21 cellular contexts compared by ENCODE assay signal in the genomic region with DNA sequence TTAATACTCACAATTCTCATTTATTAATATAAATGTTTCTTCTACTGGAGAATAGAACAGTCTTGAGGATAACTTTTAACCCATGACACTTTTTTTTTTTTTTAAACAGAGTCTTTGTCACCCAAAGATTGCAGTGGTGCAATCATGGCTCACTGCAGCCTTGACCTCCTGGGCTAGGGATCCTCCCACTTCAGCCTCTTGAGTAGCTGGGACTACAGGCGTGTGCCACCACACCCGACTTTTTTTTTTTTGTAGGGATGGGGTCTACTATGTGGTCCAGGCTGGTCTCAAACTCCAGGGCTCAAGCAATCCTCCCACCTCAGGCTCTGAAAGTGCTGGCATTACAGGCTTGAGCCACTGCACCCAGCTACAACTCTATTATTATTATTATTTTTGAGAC.
"Had no signal": no experiment of that assay in that cellular context is flagged by ENCODE, and none has a peak within 500 bp of the region (broad histone marks: within the 10 kb centered on the region; RNA-seq: fewer than 3 reads in every experiment).

No MANE protein-coding gene starts in this region.

- H3K27ac Mint-ChIP-seq: activated CD8-positive, alpha-beta T cell treated with anti-CD3 and anti-CD28 coated beads for 36 hours; activated naive CD8-positive, alpha-beta T cell treated with anti-CD3 and anti-CD28 coated beads, Interleukin-2, amount 10 ng/mL, durations not matched to agents 7 days and 5 days; activated T-cell treated with anti-CD3 and anti-CD28 coated beads, Interleukin-2, amount 50 U/mL, for 72 hours; IgD-negative memory B cell had no signal

- H3K4me3 ChIP-seq: adrenal gland, SJCRH30 had no signal

- H3K9me3 Mint-ChIP-seq: activated CD8-positive, alpha-beta T cell treated with anti-CD3 and anti-CD28 coated beads for 36 hours; activated naive CD8-positive, alpha-beta T cell treated with anti-CD3 and anti-CD28 coated beads, Interleukin-2, amount 10 ng/mL, durations not matched to agents 7 days and 5 days; activated T-cell treated with anti-CD3 and anti-CD28 coated beads, Interleukin-2, amount 50 U/mL, for 72 hours had no signal

- DNase-seq: activated CD4-positive, alpha-beta T cell treated with anti-CD3 and anti-CD28 coated beads for 4 hours; activated CD8-positive, alpha-beta memory T cell treated with anti-CD3 and anti-CD28 coated beads, Interleukin-2, amount 50 U/mL, for 4 hours; activated CD8-positive, alpha-beta T cell treated with anti-CD3 and anti-CD28 coated beads for 36 hours; activated naive CD4-positive, alpha-beta T cell treated with anti-CD3 and anti-CD28 coated beads, Interleukin-2, amount 50 U/mL, for 16 hours; activated naive CD8-positive, alpha-beta T cell treated with anti-CD3 and anti-CD28 coated beads, Interleukin-2, amount 10 ng/mL, durations not matched to agents 7 days and 5 days; activated T-cell treated with anti-CD3 and anti-CD28 coated beads, Interleukin-2, amount 50 U/mL, for 72 hours; KG1; NCI-H1105; NCI-H1436; NCI-H1694 treated with DMSO at 0.1 percent for 48 hours; NCI-H2029 treated with DMSO at 0.1 percent for 48 hours; NCI-H345; NCI-H510A; NCI-H526 treated with DMSO at 0.1 percent for 48 hours; NCI-H82; SJCRH30; SK-N-SH; T-helper 1 cell had no signal

- H3K27ac ChIP-seq: adrenal gland, SJCRH30 had no signal

- H3K27me3 ChIP-seq: adrenal gland, SJCRH30 had no signal

- H3K36me3 ChIP-seq: adrenal gland, SJCRH30 had no signal

- H3K4me1 ChIP-seq: SJCRH30 had no signal

- H3K4me3 Mint-ChIP-seq: activated CD8-positive, alpha-beta T cell treated with anti-CD3 and anti-CD28 coated beads for 36 hours; activated naive CD8-positive, alpha-beta T cell treated with anti-CD3 and anti-CD28 coated beads, Interleukin-2, amount 10 ng/mL, durations not matched to agents 7 days and 5 days; activated T-cell treated with anti-CD3 and anti-CD28 coated beads, Interleukin-2, amount 50 U/mL, for 72 hours; IgD-negative memory B cell had no signal

- H3K9me3 ChIP-seq: adrenal gland, SJCRH30, SK-N-SH had no signal

- ATAC-seq: activated CD4-positive, CD25-positive, alpha-beta regulatory T cell treated with anti-CD3 and anti-CD28 coated beads, Interleukin-2, amount 50 U/mL, for 24 hours; activated CD8-positive, alpha-beta T cell treated with anti-CD3 and anti-CD28 coated beads for 36 hours; activated T-cell treated with anti-CD3 and anti-CD28 coated beads, Interleukin-2, amount 50 U/mL, for 72 hours had no signal

- H3K27me3 Mint-ChIP-seq: activated CD8-positive, alpha-beta T cell treated with anti-CD3 and anti-CD28 coated beads for 36 hours; activated naive CD8-positive, alpha-beta T cell treated with anti-CD3 and anti-CD28 coated beads, Interleukin-2, amount 10 ng/mL, durations not matched to agents 7 days and 5 days; IgD-negative memory B cell had no signal
